In genomic region chr21:43306911-43307676, GRCh38 we compare ENCODE assay signal across 10 cellular contexts.
DNase-seq lines count a peak whose midpoint lies in the region; ATAC-seq, FAIRE-seq and TF ChIP-seq lines count a peak whose summit lies in the region.
"Had no signal": no experiment of that assay in that cellular context is flagged by ENCODE, and none has a peak within 500 bp of the region (broad histone marks: within the 10 kb centered on the region; RNA-seq: fewer than 3 reads in every experiment).

No MANE protein-coding gene starts in this region.

- H4K20me1 ChIP-seq in H1 (replicated peaks in 1 of 2; ENCODE audit: control insufficient read depth in 1 of 2, insufficient read depth in 2 of 2, low read length in 2 of 2), result peaks cover 0 to 1% of the 10 kb centered on the region in 2 experiments

- no peak for TF ChIP-seq EP300 in H1 (IDR thresholded peaks at IDR 0.05; ENCODE audit: borderline replicate concordance in 1 of 2, low read depth in 2 of 2, low read length in 2 of 2)

- H4K5ac ChIP-seq in H1 (ENCODE audit: insufficient read length, low read depth, low read length), result no peak overlapping the region

- H3K27ac ChIP-seq in H1 (ENCODE audit: low read depth, low read length), result no peak overlapping the region
- H3K27ac ChIP-seq: dorsolateral prefrontal cortex, HL-60 had no signal

- H3K79me2 ChIP-seq in H1 (ENCODE audit: control insufficient read depth in 1 of 2, insufficient read depth in 2 of 2, low read length in 2 of 2), result no peaks in the 10 kb centered on the region

- H3K27me3 ChIP-seq in H1 (replicated peaks in 1 of 4; ENCODE audit: control insufficient read depth in 3 of 4, extremely low read depth in 1 of 4, insufficient read depth in 3 of 4, low read length in 3 of 4), result no peaks in the 10 kb centered on the region
- H3K27me3 ChIP-seq: dorsolateral prefrontal cortex had no signal

- no peak overlapping the region for H3K9ac ChIP-seq in H1 (replicated peaks in 1 of 4; ENCODE audit: extremely low read depth in 1 of 4, low read depth in 3 of 4, low read length in 3 of 4)

- H3K14ac ChIP-seq in H1 (ENCODE audit: insufficient read length), result no peak overlapping the region

- H2BK12ac ChIP-seq in H1 (ENCODE audit: low read depth, low read length), result no peak overlapping the region

- H3K79me1 ChIP-seq in H1 (ENCODE audit: low read depth, low read length), result no peaks in the 10 kb centered on the region

- H3K18ac ChIP-seq in H1 (ENCODE audit: extremely low read depth, low read length), result no peak overlapping the region

- no peak overlapping the region for H2AFZ ChIP-seq in H1 (ENCODE audit: low read length)

- H3K9me3 ChIP-seq in H1 (ENCODE audit: insufficient read depth in 2 of 2, low read depth in 1 of 2, low read length in 1 of 2), result no peaks in the 10 kb centered on the region

- peak overlapping the region; percentile 18 for H4K91ac ChIP-seq in H1 (replicated peaks; ENCODE audit: insufficient read length, low read length)

- H3K4me3 ChIP-seq in H1 (ENCODE audit: extremely low read depth in 1 of 4, insufficient read depth in 2 of 4, low read depth in 3 of 4, low read length in 4 of 4), result no peak overlapping the region
- H3K4me3 ChIP-seq: dorsolateral prefrontal cortex had no signal

- H4K8ac ChIP-seq in H1 (ENCODE audit: extremely low read depth, insufficient read depth, low read length), result no peak overlapping the region

- no peak overlapping the region for H3K4ac ChIP-seq in H1 (replicated peaks; ENCODE audit: insufficient read length, low read depth, low read length)

- no peak overlapping the region for H2AK5ac ChIP-seq in H1 (ENCODE audit: low read depth, low read length)

- peaks cover 5 to 11% (median 7%) of the 10 kb centered on the region in 4 experiments; a peak in 5 of 7 replicates for H3K4me1 ChIP-seq in H1 (replicated peaks in 1 of 4; ENCODE audit: control insufficient read depth in 3 of 4, insufficient read depth in 4 of 4, low read length in 3 of 4)

- peak overlapping the region; percentile 66; the same call in 1 of the 2 replicates for H2BK5ac ChIP-seq in H1 (ENCODE audit: low read depth, low read length)

- no peak for FAIRE-seq in H1 (lab: Jason Lieb, UNC)

- TF ChIP-seq CTCF in GM10248 (IDR thresholded peaks at IDR 0.05; ENCODE audit: control extremely low read depth, extremely low read depth, low read depth, missing control alignments) (no peak), H1 (IDR thresholded peaks at IDR 0.05; ENCODE audit: control extremely low read depth in 1 of 3, insufficient read depth in 1 of 3, low read depth in 1 of 3, low read length in 3 of 3) (no peak)

- peak; percentile 76 for DNase-seq in GM10248 (ENCODE audit: extremely low spot score)
- DNase-seq in H4 (ENCODE audit: low spot score), result peak; percentile 82
- peak; percentile 81 for DNase-seq in NCI-H2196 treated with DMSO at 0.1 percent for 48 hours (lab: John Stamatoyannopoulos, UW; ENCODE audit: unreplicated experiment)
- no peak for DNase-seq in H1 (ENCODE audit: low read depth in 1 of 2, low spot score in 2 of 2)
- peak; percentile 30 for DNase-seq in stimulated activated naive CD8-positive, alpha-beta T cell treated with anti-CD3 and anti-CD28 coated beads, Interleukin-15, Interleukin-2, amounts not matched to agents 100 U/mL and 50 U/mL, for 24 hours
- no peak for DNase-seq in D341Med (ENCODE audit: low spot score)
- DNase-seq in SKM-1 treated with dmso at 0.1 percent for 144 hours (lab: John Stamatoyannopoulos, UW; ENCODE audit: unreplicated experiment), result no peak

- POLR2A ChIA-PET in GM10248 (lab: Yijun Ruan, JAX) (no interaction called here), H1 (lab: Charles Lee; ENCODE audit: partially characterized antibody) (no interaction called here)

- H3K56ac ChIP-seq in H1 (replicated peaks; ENCODE audit: insufficient read length, low read depth, low read length), result no peak overlapping the region

- no peak overlapping the region for H3K4me2 ChIP-seq in H1 (ENCODE audit: insufficient read depth in 1 of 2, low read depth in 2 of 2, low read length in 2 of 2)

- H3K23ac ChIP-seq in H1 (ENCODE audit: insufficient read length), result no peak overlapping the region

- peak; percentile 41 for ATAC-seq in stimulated activated naive CD8-positive, alpha-beta T cell treated with anti-CD3 and anti-CD28 coated beads, Interleukin-15, Interleukin-2, amounts not matched to agents 100 U/mL and 50 U/mL, for 24 hours
- no peak for ATAC-seq in HG02870 (IDR thresholded peaks at IDR 0.05; ENCODE audit: unreplicated experiment)

- no peak overlapping the region for H2BK20ac ChIP-seq in H1 (ENCODE audit: low read length)

- H3K23me2 ChIP-seq in H1 (ENCODE audit: low read depth, low read length), result no peaks in the 10 kb centered on the region

- no peak overlapping the region for H2BK15ac ChIP-seq in H1 (ENCODE audit: low read length)

- CTCF ChIA-PET in GM10248 (lab: Yijun Ruan, JAX), result no interaction called here
- CTCF ChIA-PET in H1 (lab: Charles Lee; ENCODE audit: partially characterized antibody), result interaction anchor here (1.2 kb wide), 1 partner anchor 38 kb away, joined by 3 read pairs; no protein-coding TSS in a partner anchor

- whole genome bisulfite sequencing in H1 (ENCODE audit: extremely low coverage in 1 of 2, insufficient coverage in 1 of 2, insufficient read length in 1 of 2, insufficient replicate concordance in 2 of 2, low coverage in 1 of 2, low lambda C conversion rate in 2 of 2, missing lambda C conversion rate in 1 of 2), 2 experiments, result 91% methylated on average over 23 of the region's 24 CpGs; no CpG with 5 or more reads in 1 of the 2 experiments

- TF ChIP-seq RAD21 in H1 (IDR thresholded peaks at IDR 0.05 in 1 of 2, conservative IDR thresholded peaks at IDR 0.05 in 1 of 2; ENCODE audit: low read depth in 2 of 2, low read length in 2 of 2), result no peak

- no peak overlapping the region for H2BK120ac ChIP-seq in H1 (replicated peaks; ENCODE audit: low read depth, low read length)

- H3K36me3 ChIP-seq in H1 (ENCODE audit: control insufficient read depth in 2 of 4, insufficient read depth in 4 of 4, low read length in 3 of 4), result no peaks in the 10 kb centered on the region

- TF ChIP-seq POLR2A in H1 (IDR thresholded peaks at IDR 0.05; ENCODE audit: control extremely low read depth in 1 of 2, low read depth in 2 of 2, low read length in 2 of 2), result no peak

TF ChIP-seq in H1, 55 proteins besides CTCF, POLR2A, EP300 and RAD21:
- TF ChIP-seq HDAC2 (IDR thresholded peaks at IDR 0.05; ENCODE audit: borderline replicate concordance in 1 of 2, low read depth in 2 of 2, low read length in 2 of 2) (no peak), PHF8 (conservative IDR thresholded peaks at IDR 0.05; ENCODE audit: low read depth, low read length) (no peak), TEAD4 (IDR thresholded peaks at IDR 0.05; ENCODE audit: low read depth, low read length) (no peak), POU5F1 (IDR thresholded peaks at IDR 0.05; ENCODE audit: low read depth, low read length) (no peak), CBX5 (IDR thresholded peaks at IDR 0.05; ENCODE audit: low read depth, low read length) (no peak), SIRT6 (IDR thresholded peaks at IDR 0.05; ENCODE audit: low read length) (no peak)

Comparison
In these comparisons a context has a peak if more than half of its experiments do, and no peak if none do; other contexts are left out.
1. DNase-seq: peak in GM10248 (single experiment), H4 (single experiment), NCI-H2196 treated with DMSO at 0.1 percent for 48 hours (single experiment) and stimulated activated naive CD8-positive, alpha-beta T cell treated with anti-CD3 and anti-CD28 coated beads, Interleukin-15, Interleukin-2, amounts not matched to agents 100 U/mL and 50 U/mL, for 24 hours (single experiment); none in H1 (0 of 2), D341Med (single experiment) and SKM-1 treated with dmso at 0.1 percent for 144 hours (single experiment).